Comparison of ENCODE assay signal across 4 cellular contexts in genomic region chr17:78876954-78877517, GRCh38. TPM values are rescaled to one million over a fixed set of nuclear protein-coding genes. Genes with fewer than 3 reads are reported as not detected.
"Had no signal": no experiment of that assay in that cellular context is flagged by ENCODE, and none has a peak within 500 bp of the region (broad histone marks: within the 10 kb centered on the region; RNA-seq: fewer than 3 reads in every experiment).

No MANE protein-coding gene starts in this region.

RNA-seq across cellular contexts. Expression of gene CEP295NL, which starts 26.0 kb away (rescaled TPM):
- total RNA-seq: activated T-helper 1 cell treated with anti-CD3 and anti-CD28 coated beads, Interleukin-12 subunit alpha, Interleukin-12 subunit beta, Interleukin-2, Interleukin-4 antibody, amounts not matched to agents 30 ng/mL and 10 ng/mL and 1 ng/mL, durations not matched to agents 14 hours and 24 hours and 36 hours had no signal
- polyA plus RNA-seq: immature natural killer cell; mammary epithelial cell; naive thymus-derived CD8-positive, alpha-beta T cell had no signal
